1 cellular context compared by ENCODE assay signal in the genomic region with DNA sequence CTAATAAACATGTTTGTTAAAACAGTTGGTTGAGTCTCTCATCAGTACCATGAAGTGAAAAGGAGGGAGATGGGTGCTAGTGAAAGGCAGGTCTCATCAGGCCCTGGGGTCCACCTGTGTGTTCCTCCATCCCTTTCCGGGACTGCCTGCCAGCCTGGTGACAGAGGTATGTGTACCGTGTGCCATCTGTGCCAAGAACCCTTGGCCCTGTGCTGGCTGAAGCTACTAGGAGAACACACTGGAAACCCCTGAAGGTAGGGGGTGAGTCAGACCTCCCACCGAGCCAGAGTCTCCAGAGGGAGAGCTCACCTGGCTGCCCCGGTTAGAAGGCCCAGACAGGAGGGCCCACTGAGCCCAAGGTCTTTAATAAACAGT.
A peak's percentile ranks its signal among the peaks of the same experiment; 100 is the strongest.
TF ChIP-seq lines count a peak whose summit lies in the region.

No MANE protein-coding gene starts in this region.

TF ChIP-seq in K562, 482 proteins besides CTCF, POLR2A, EP300 and RAD21 (continued from another document):
- TF ChIP-seq, protein P1, sequence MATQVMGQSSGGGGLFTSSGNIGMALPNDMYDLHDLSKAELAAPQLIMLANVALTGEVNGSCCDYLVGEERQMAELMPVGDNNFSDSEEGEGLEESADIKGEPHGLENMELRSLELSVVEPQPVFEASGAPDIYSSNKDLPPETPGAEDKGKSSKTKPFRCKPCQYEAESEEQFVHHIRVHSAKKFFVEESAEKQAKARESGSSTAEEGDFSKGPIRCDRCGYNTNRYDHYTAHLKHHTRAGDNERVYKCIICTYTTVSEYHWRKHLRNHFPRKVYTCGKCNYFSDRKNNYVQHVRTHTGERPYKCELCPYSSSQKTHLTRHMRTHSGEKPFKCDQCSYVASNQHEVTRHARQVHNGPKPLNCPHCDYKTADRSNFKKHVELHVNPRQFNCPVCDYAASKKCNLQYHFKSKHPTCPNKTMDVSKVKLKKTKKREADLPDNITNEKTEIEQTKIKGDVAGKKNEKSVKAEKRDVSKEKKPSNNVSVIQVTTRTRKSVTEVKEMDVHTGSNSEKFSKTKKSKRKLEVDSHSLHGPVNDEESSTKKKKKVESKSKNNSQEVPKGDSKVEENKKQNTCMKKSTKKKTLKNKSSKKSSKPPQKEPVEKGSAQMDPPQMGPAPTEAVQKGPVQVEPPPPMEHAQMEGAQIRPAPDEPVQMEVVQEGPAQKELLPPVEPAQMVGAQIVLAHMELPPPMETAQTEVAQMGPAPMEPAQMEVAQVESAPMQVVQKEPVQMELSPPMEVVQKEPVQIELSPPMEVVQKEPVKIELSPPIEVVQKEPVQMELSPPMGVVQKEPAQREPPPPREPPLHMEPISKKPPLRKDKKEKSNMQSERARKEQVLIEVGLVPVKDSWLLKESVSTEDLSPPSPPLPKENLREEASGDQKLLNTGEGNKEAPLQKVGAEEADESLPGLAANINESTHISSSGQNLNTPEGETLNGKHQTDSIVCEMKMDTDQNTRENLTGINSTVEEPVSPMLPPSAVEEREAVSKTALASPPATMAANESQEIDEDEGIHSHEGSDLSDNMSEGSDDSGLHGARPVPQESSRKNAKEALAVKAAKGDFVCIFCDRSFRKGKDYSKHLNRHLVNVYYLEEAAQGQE (CRISPR knock-in tag; IDR thresholded peaks at IDR 0.05; ENCODE audit: low read depth) = no peak
- TF ChIP-seq RBM39 (optimal IDR thresholded peaks at IDR 0.05; ENCODE audit: low read depth, low read length) (no peak), PHB (CRISPR knock-in tag; IDR thresholded peaks at IDR 0.05) (no peak), FUS (optimal IDR thresholded peaks at IDR 0.05; ENCODE audit: low read depth, low read length) (no peak), ZNF311 (CRISPR knock-in tag; IDR thresholded peaks at IDR 0.05) (no peak), GABPB2 (CRISPR knock-in tag; conservative IDR thresholded peaks at IDR 0.05) (no peak), EP400 (IDR thresholded peaks at IDR 0.05) (no peak), SREBF2 (CRISPR knock-in tag; IDR thresholded peaks at IDR 0.05) (0 out of 2 replicates have a peak, but pooled peaks have one; percentile 30), ZKSCAN1 (IDR thresholded peaks at IDR 0.05; ENCODE audit: low read depth, low read length) (no peak), ZNF143 (CRISPR knock-in tag; IDR thresholded peaks at IDR 0.05) (no peak), LEF1 (IDR thresholded peaks at IDR 0.05) (no peak)
TF ChIP-seq in K562: peak in this region for 51.
